In genomic region chr6:43635387-43636311, GRCh38 we compare ENCODE assay signal across 1 cellular context.
TF ChIP-seq lines count a peak whose summit lies in the region.

Gene MAD2L1BP, plus strand, starts transcription at chr6:43635840. Its CDS starts 36 bp downstream, at chr6:43635876.

TF ChIP-seq in HEK293, 187 proteins besides CTCF, POLR2A, EP300 and RAD21 (continued from another document and continues in another):
- TF ChIP-seq ZNF692 (tag by site-specific recombination; IDR thresholded peaks at IDR 0.05) (peak; percentile 75), ZBTB26 (tag by site-specific recombination; optimal IDR thresholded peaks at IDR 0.05) (peak; percentile 70), ZNF792 (tag by site-specific recombination; IDR thresholded peaks at IDR 0.05) (no peak), ZBTB17 (tag by site-specific recombination; IDR thresholded peaks at IDR 0.05) (peak; percentile 56), ZNF175 (tag by site-specific recombination; IDR thresholded peaks at IDR 0.05) (no peak), ZNF169 (tag by site-specific recombination; IDR thresholded peaks at IDR 0.05) (no peak), ZBTB6 (tag by site-specific recombination; IDR thresholded peaks at IDR 0.05) (peak; percentile 89), KLF9 (tag by site-specific recombination; IDR thresholded peaks at IDR 0.05; ENCODE audit: low read depth) (peak; percentile 49; the same call in 1 of the 2 replicates), KLF8 (tag by site-specific recombination; IDR thresholded peaks at IDR 0.05) (peak; percentile 74; the same call in 1 of the 2 replicates), ZBTB7A (tag by site-specific recombination; IDR thresholded peaks at IDR 0.05; ENCODE audit: low read depth) (no peak), YY2 (tag by site-specific recombination; IDR thresholded peaks at IDR 0.05) (peak; percentile 92), SCRT1 (tag by site-specific recombination; IDR thresholded peaks at IDR 0.05; ENCODE audit: borderline replicate concordance) (no peak), ZNF747 (tag by site-specific recombination; IDR thresholded peaks at IDR 0.05) (no peak), SP2 (tag by site-specific recombination; IDR thresholded peaks at IDR 0.05) (peak; percentile 65), ZNF10 (tag by site-specific recombination; IDR thresholded peaks at IDR 0.05) (no peak; the same call in 1 of the 2 replicates), ZNF645 (tag by site-specific recombination; IDR thresholded peaks at IDR 0.05) (no peak), HOXD13 (CRISPR knock-in tag; IDR thresholded peaks at IDR 0.05; ENCODE audit: borderline replicate concordance) (no peak), ZXDB (tag by site-specific recombination; IDR thresholded peaks at IDR 0.05) (peak; percentile 81), MZF1 (tag by site-specific recombination; IDR thresholded peaks at IDR 0.05; ENCODE audit: borderline replicate concordance) (no peak), ZBTB21 (tag by site-specific recombination; IDR thresholded peaks at IDR 0.05) (peak; percentile 12; the same call in 1 of the 2 replicates), ZNF521 (tag by site-specific recombination; IDR thresholded peaks at IDR 0.05) (no peak), ZNF37A (tag by site-specific recombination; IDR thresholded peaks at IDR 0.05) (no peak), ZNF639 (tag by site-specific recombination; IDR thresholded peaks at IDR 0.05) (0 out of 2 replicates have a peak, but pooled peaks have one; percentile 40), ZBTB49 (tag by site-specific recombination; IDR thresholded peaks at IDR 0.05; ENCODE audit: low read depth) (no peak), ZNF768 (tag by site-specific recombination; IDR thresholded peaks at IDR 0.05) (no peak), ZNF280D (tag by site-specific recombination; IDR thresholded peaks at IDR 0.05) (no peak), ZNF596 (tag by site-specific recombination; IDR thresholded peaks at IDR 0.05) (no peak), ZNF529 (tag by site-specific recombination; IDR thresholded peaks at IDR 0.05; ENCODE audit: insufficient replicate concordance) (no peak), ZSCAN30 (tag by site-specific recombination; IDR thresholded peaks at IDR 0.05) (no peak; the same call in 1 of the 2 replicates), TRIM28 (IDR thresholded peaks at IDR 0.05; ENCODE audit: borderline replicate concordance, low read length) (no peak), ZNF121 (tag by site-specific recombination; IDR thresholded peaks at IDR 0.05) (no peak), ZNF548 (tag by site-specific recombination; IDR thresholded peaks at IDR 0.05) (no peak), TSHZ1 (tag by site-specific recombination; IDR thresholded peaks at IDR 0.05; ENCODE audit: borderline replicate concordance) (no peak), ZNF148 (tag by site-specific recombination; IDR thresholded peaks at IDR 0.05; ENCODE audit: borderline replicate concordance) (no peak), PRDM1 (tag by site-specific recombination; IDR thresholded peaks at IDR 0.05) (no peak), KLF7 (tag by site-specific recombination; IDR thresholded peaks at IDR 0.05; ENCODE audit: borderline replicate concordance) (peak; percentile 68; the same call in 1 of the 2 replicates), ZNF140 (tag by site-specific recombination; IDR thresholded peaks at IDR 0.05) (no peak), ZNF558 (tag by site-specific recombination; IDR thresholded peaks at IDR 0.05) (no peak), ZNF707 (tag by site-specific recombination; IDR thresholded peaks at IDR 0.05) (no peak), ZNF16 (tag by site-specific recombination; IDR thresholded peaks at IDR 0.05; ENCODE audit: low read depth) (no peak), ZFHX2 (tag by site-specific recombination; conservative IDR thresholded peaks at IDR 0.05) (peak; percentile 85), ZNF335 (tag by site-specific recombination; conservative IDR thresholded peaks at IDR 0.05) (peak; percentile 88), GLIS2 (tag by site-specific recombination; IDR thresholded peaks at IDR 0.05) (peak; percentile 66), SCRT2 (tag by site-specific recombination; IDR thresholded peaks at IDR 0.05) (peak; percentile 20; the same call in 1 of the 2 replicates)
